ENCODE assay signal across 8 cellular contexts in genomic region chr14:104986487-104987164, GRCh38. TPM values are rescaled to one million over a fixed set of nuclear protein-coding genes. Genes with fewer than 3 reads are reported as not detected.
DNase-seq lines count a peak whose midpoint lies in the region; ATAC-seq and TF ChIP-seq lines count a peak whose summit lies in the region.

No MANE protein-coding gene starts in this region.

- no peak overlapping the region for H3K27ac ChIP-seq in H9 (ENCODE audit: insufficient read length, low read depth, low read length)

- no peak overlapping the region for H2AK5ac ChIP-seq in H9 (ENCODE audit: insufficient read length, low read length)

- no peak overlapping the region for H2BK20ac ChIP-seq in H9 (ENCODE audit: low read depth, low read length, poor library complexity, severe bottlenecking)

- H3K79me2 ChIP-seq in H9 (ENCODE audit: insufficient read depth, low read length), result no peaks in the 10 kb centered on the region

- H3K4me3 ChIP-seq in skeletal muscle satellite cell (ENCODE audit: low read length), result peak overlapping the region; percentile 98

- H2AFZ ChIP-seq in H9 (ENCODE audit: low read length), result no peak overlapping the region

- peaks cover 11% of the 10 kb centered on the region for H3K27me3 Mint-ChIP-seq in H9 (ENCODE audit: low read depth)
- peaks cover 7% of the 10 kb centered on the region for H3K27me3 Mint-ChIP-seq in activated CD4-positive, alpha-beta memory T cell treated with anti-CD3 and anti-CD28 coated beads, Interleukin-2, amount 10 ng/mL, durations not matched to agents 7 days and 5 days

- H2BK120ac ChIP-seq in H9 (ENCODE audit: low read depth, low read length, poor library complexity, severe bottlenecking), result no peak overlapping the region

- WGBS in H9 (ENCODE audit: extremely low coverage, insufficient read length, low lambda C conversion rate), result no CpG with 5 or more reads among the region's 19 CpGs

- CTCF ChIA-PET in activated CD4-positive, alpha-beta memory T cell treated with anti-CD3 and anti-CD28 coated beads, Interleukin-2, amount 10 ng/mL, durations not matched to agents 7 days and 5 days (lab: Charles Lee), result interaction anchor here (0.6 to 1.1 kb wide), 2 partner anchors 60 to 1845 kb away, joined by 3 to 7 read pairs; no protein-coding TSS in a partner anchor

- H3T11ph ChIP-seq in H9 (ENCODE audit: low read length), result no peak overlapping the region

- H3K4me3 Mint-ChIP-seq in H9, result peak overlapping the region; percentile 59 to 76
- peak overlapping the region; percentile 54 for H3K4me3 Mint-ChIP-seq in activated CD4-positive, alpha-beta memory T cell treated with anti-CD3 and anti-CD28 coated beads, Interleukin-2, amount 10 ng/mL, durations not matched to agents 7 days and 5 days

- no peaks in the 10 kb centered on the region for H4K20me1 ChIP-seq in H9 (ENCODE audit: control insufficient read depth, insufficient read depth, insufficient read length)

- peaks cover 6 to 7% of the 10 kb centered on the region in 2 experiments; a peak in 3 of 4 replicates for H3K4me1 Mint-ChIP-seq in H9
- H3K4me1 Mint-ChIP-seq in activated CD4-positive, alpha-beta memory T cell treated with anti-CD3 and anti-CD28 coated beads, Interleukin-2, amount 10 ng/mL, durations not matched to agents 7 days and 5 days, result peaks cover 8% of the 10 kb centered on the region

- H3K4me2 ChIP-seq in H9 (ENCODE audit: insufficient read depth, insufficient read length, low read length) (peak overlapping the region; percentile 56), skeletal muscle satellite cell (ENCODE audit: low read length) (peak overlapping the region; percentile 92)

- H3K4ac ChIP-seq in H9 (ENCODE audit: low read depth, low read length), result no peak overlapping the region

- H2BK5ac ChIP-seq in H9 (ENCODE audit: insufficient read length, low read length), result no peak overlapping the region

- peaks cover 0 to under 1% (median 0%) of the 10 kb centered on the region in 3 experiments; a peak in 1 of 7 replicates for H3K36me3 Mint-ChIP-seq in H9 (ENCODE audit: insufficient read depth in 1 of 3, low read depth in 3 of 3)
- H3K36me3 Mint-ChIP-seq in activated CD4-positive, alpha-beta memory T cell treated with anti-CD3 and anti-CD28 coated beads, Interleukin-2, amount 10 ng/mL, durations not matched to agents 7 days and 5 days (ENCODE audit: low read depth), result no peaks in the 10 kb centered on the region

- H4K8ac ChIP-seq in H9 (replicated peaks; ENCODE audit: insufficient read length, low read depth, low read length), result no peak overlapping the region

- no peaks in the 10 kb centered on the region for H3K4me1 ChIP-seq in H9 (ENCODE audit: insufficient read depth, low read length)
- peaks cover 13% of the 10 kb centered on the region for H3K4me1 ChIP-seq in skeletal muscle satellite cell (ENCODE audit: control insufficient read depth, insufficient read depth, low read length)

- no peak overlapping the region for H3K56ac ChIP-seq in H9 (ENCODE audit: insufficient read length, low read depth, low read length)

- no peak overlapping the region for H3K18ac ChIP-seq in H9 (ENCODE audit: insufficient read length, low read depth, low read length)

- H3K79me1 ChIP-seq in H9 (ENCODE audit: insufficient read depth, low read depth, low read length, poor library complexity, severe bottlenecking), result no peaks in the 10 kb centered on the region

- no peaks in the 10 kb centered on the region for H3K9me3 ChIP-seq in H9 (ENCODE audit: control insufficient read depth, low read depth, low read length)
- no peaks in the 10 kb centered on the region for H3K9me3 ChIP-seq in skeletal muscle satellite cell (replicated peaks; ENCODE audit: low read length)

- H2BK15ac ChIP-seq in H9 (ENCODE audit: low read depth, low read length), result no peak overlapping the region

- no peak for ATAC-seq in left ventricle myocardium superior
- no peak for ATAC-seq in GM21423 (IDR thresholded peaks at IDR 0.05; ENCODE audit: unreplicated experiment)
- ATAC-seq in HG02759 (IDR thresholded peaks at IDR 0.05; ENCODE audit: unreplicated experiment), result no peak

- no peak overlapping the region for H3K9ac ChIP-seq in H9 (ENCODE audit: extremely low read depth, insufficient read length, low read length)
- H3K9ac ChIP-seq in skeletal muscle satellite cell (ENCODE audit: low read depth, low read length), result peak overlapping the region; percentile 89

- H3K27me3 ChIP-seq in H9 (ENCODE audit: insufficient read depth, low read length), result 0 out of 2 replicates have a peak, but pooled peaks cover 2% of the 10 kb centered on the region
- no peaks in the 10 kb centered on the region for H3K27me3 ChIP-seq in skeletal muscle satellite cell (ENCODE audit: control insufficient read depth, insufficient read depth, low read length)

- no peak overlapping the region for H3K27ac Mint-ChIP-seq in H9
- no peak overlapping the region for H3K27ac Mint-ChIP-seq in activated CD4-positive, alpha-beta memory T cell treated with anti-CD3 and anti-CD28 coated beads, Interleukin-2, amount 10 ng/mL, durations not matched to agents 7 days and 5 days

- peaks cover 3% of the 10 kb centered on the region for H3K23me2 ChIP-seq in H9 (ENCODE audit: insufficient read length, low read depth, low read length, poor library complexity, severe bottlenecking)

- H4K5ac ChIP-seq in H9 (ENCODE audit: insufficient read length, low read depth, low read length), result no peak overlapping the region

- no peak for TF ChIP-seq CTCF in H9 (conservative IDR thresholded peaks at IDR 0.05)

- H4K91ac ChIP-seq in H9 (ENCODE audit: insufficient read length, low read depth, low read length), result no peak overlapping the region

- H3K23ac ChIP-seq in H9 (ENCODE audit: insufficient read length, low read depth, low read length), result no peak overlapping the region

- peak; percentile 29 for DNase-seq in H9
- DNase-seq in activated CD4-positive, alpha-beta memory T cell treated with anti-CD3 and anti-CD28 coated beads, Interleukin-2, amount 10 ng/mL, durations not matched to agents 7 days and 5 days, result no peak
- peak; percentile 25 for DNase-seq in left ventricle myocardium superior
- DNase-seq in HT-29 (ENCODE audit: low spot score), result no peak
- no peak for DNase-seq in medulla oblongata (ENCODE audit: extremely low spot score)

- H3K9me3 Mint-ChIP-seq in H9, result no peaks in the 10 kb centered on the region; a peak in 1 of 5 replicates
- H3K9me3 Mint-ChIP-seq in activated CD4-positive, alpha-beta memory T cell treated with anti-CD3 and anti-CD28 coated beads, Interleukin-2, amount 10 ng/mL, durations not matched to agents 7 days and 5 days, result no peaks in the 10 kb centered on the region

- intact Hi-C loops in left ventricle myocardium superior (cut with micrococcal nuclease), result no loop called here

- H3K14ac ChIP-seq in H9 (ENCODE audit: insufficient read depth, low read length), result no peak overlapping the region

- no peaks in the 10 kb centered on the region for H3K36me3 ChIP-seq in skeletal muscle satellite cell (ENCODE audit: insufficient read depth, low read length)

- no peak overlapping the region for H2BK12ac ChIP-seq in H9 (ENCODE audit: insufficient read length, low read depth, low read length)

- POLR2A ChIA-PET in activated CD4-positive, alpha-beta memory T cell treated with anti-CD3 and anti-CD28 coated beads, Interleukin-2, amount 10 ng/mL, durations not matched to agents 7 days and 5 days (lab: Charles Lee), result no interaction called here

RNA-seq across cellular contexts. Expression of gene CLBA1, which starts 1.0 kb away (rescaled TPM):
- total RNA-seq in H9 (2021), result 2.4 and 3.0 TPM in 2 replicates
- total RNA-seq in activated CD4-positive, alpha-beta memory T cell treated with anti-CD3 and anti-CD28 coated beads, Interleukin-2, amount 10 ng/mL, durations not matched to agents 7 days and 5 days, result under 1 TPM; 0.38 to 0.68 TPM
- total RNA-seq in left ventricle myocardium superior, result 1.5 TPM
- total RNA-seq in skeletal muscle satellite cell (2012; rRNA removed), result 9.2 and 10.4 TPM in 2 replicates
- total RNA-seq in HT-29 (2014; rRNA removed; shearing (Covaris generic)), result 9.8 and 11.6 TPM in 2 replicates

RNA-seq across cellular contexts. Expression of gene AHNAK2, which starts 8.5 kb away (rescaled TPM):
- total RNA-seq in H9 (2021), result 2.3 and 2.8 TPM in 2 replicates
- total RNA-seq in activated CD4-positive, alpha-beta memory T cell treated with anti-CD3 and anti-CD28 coated beads, Interleukin-2, amount 10 ng/mL, durations not matched to agents 7 days and 5 days, result not detected
- 2.5 TPM for total RNA-seq in left ventricle myocardium superior
- total RNA-seq in skeletal muscle satellite cell (2012; rRNA removed), result 109 and 127 TPM in 2 replicates
- 1.5 and 1.6 TPM in 2 replicates for total RNA-seq in HT-29 (2014; rRNA removed; shearing (Covaris generic))

RNA-seq across cellular contexts. Expression of gene CDCA4, which starts 34.3 kb away (rescaled TPM):
- total RNA-seq in H9 (2021), result 57.7 and 58.5 TPM in 2 replicates
- 10 to 100 TPM; 57.1 to 57.5 TPM for total RNA-seq in activated CD4-positive, alpha-beta memory T cell treated with anti-CD3 and anti-CD28 coated beads, Interleukin-2, amount 10 ng/mL, durations not matched to agents 7 days and 5 days
- 1.9 TPM for total RNA-seq in left ventricle myocardium superior
- total RNA-seq in skeletal muscle satellite cell (2012; rRNA removed), result 31.5 and 33.2 TPM in 2 replicates
- total RNA-seq in HT-29 (2014; rRNA removed; shearing (Covaris generic)), result 45.4 and 45.7 TPM in 2 replicates

Comparison
In these comparisons a context has a peak if more than half of its experiments do, and no peak if none do; other contexts are left out.
1. DNase-seq: peak in H9 (single experiment) and left ventricle myocardium superior (single experiment); none in activated CD4-positive, alpha-beta memory T cell treated with anti-CD3 and anti-CD28 coated beads, Interleukin-2, amount 10 ng/mL, durations not matched to agents 7 days and 5 days (single experiment), HT-29 (single experiment) and medulla oblongata (single experiment).
2. RNA of gene CDCA4, which starts 34.3 kb away (total RNA-seq): 57.7 to 58.5 TPM in H9, 57.1 to 57.5 TPM in activated CD4-positive, alpha-beta memory T cell treated with anti-CD3 and anti-CD28 coated beads, Interleukin-2, amount 10 ng/mL, durations not matched to agents 7 days and 5 days and 45.4 to 45.7 TPM in HT-29; 1.9 TPM in left ventricle myocardium superior (single experiment); every median in the first group is over 10 times any median in the second.